Comparison of ENCODE assay signal across 16 cellular contexts in genomic region chr16:72468582-72468981, GRCh38.
DNase-seq lines count a peak whose midpoint lies in the region; ATAC-seq, FAIRE-seq and TF ChIP-seq lines count a peak whose summit lies in the region.
"Had no signal": no experiment of that assay in that cellular context is flagged by ENCODE, and none has a peak within 500 bp of the region (broad histone marks: within the 10 kb centered on the region; RNA-seq: fewer than 3 reads in every experiment).

No MANE protein-coding gene starts in this region.

- no peak for TF ChIP-seq POLR2A in K562 (conservative IDR thresholded peaks at IDR 0.05)

- BruUV-seq in K562 (replicated peaks; lab: Mats Ljungman, UMichigan) = no TSS peak

- H3K27me3 ChIP-seq in GM23248 (replicated peaks; ENCODE audit: insufficient read depth) (no peaks in the 10 kb centered on the region), K562 (ENCODE audit: control insufficient read depth in 2 of 2, insufficient read depth in 2 of 2, low read length in 2 of 2) (no peaks in the 10 kb centered on the region), aorta (ENCODE audit: control insufficient read depth in 1 of 2, insufficient read depth in 2 of 2, low read length in 1 of 2) (no peaks in the 10 kb centered on the region), psoas muscle (ENCODE audit: insufficient read depth in 3 of 3, low read length in 2 of 3) (no peaks in the 10 kb centered on the region)

- POLR2A ChIA-PET in K562 (lab: Yijun Ruan, JAX) = interaction anchor here (0.6 kb wide), 1 partner anchor 1469 kb away, joined by 3 read pairs; no protein-coding TSS in a partner anchor

- H3K36me3 ChIP-seq in GM23248 (ENCODE audit: low read depth) = no peaks in the 10 kb centered on the region
- H3K36me3 ChIP-seq in K562 (ENCODE audit: control insufficient read depth, insufficient read depth, low read length) = no peaks in the 10 kb centered on the region
- H3K36me3 ChIP-seq in aorta (ENCODE audit: control insufficient read depth in 1 of 2, insufficient read depth in 2 of 2, low read length in 1 of 2) = no peaks in the 10 kb centered on the region
- H3K36me3 ChIP-seq in psoas muscle (ENCODE audit: insufficient read depth in 1 of 2, low read depth in 1 of 2) = no peaks in the 10 kb centered on the region

- H3K9me1 ChIP-seq in K562 (ENCODE audit: control insufficient read depth, insufficient read depth, low read length) = no peaks in the 10 kb centered on the region

- H3K9ac ChIP-seq in GM23248 = no peak overlapping the region
- H3K9ac ChIP-seq in K562 (ENCODE audit: insufficient read depth in 1 of 2, low read depth in 2 of 2, low read length in 2 of 2) = no peak overlapping the region

- H4K20me1 ChIP-seq in GM23248 (ENCODE audit: insufficient read depth) (no peaks in the 10 kb centered on the region), K562 (replicated peaks; ENCODE audit: control insufficient read depth, insufficient read depth, low read length) (no peaks in the 10 kb centered on the region)

- H3K9me2 ChIP-seq in GM23248 (ENCODE audit: insufficient read depth) = no peaks in the 10 kb centered on the region

- H3K4me2 ChIP-seq in GM23248 (ENCODE audit: unreplicated experiment) (no peak overlapping the region), K562 (ENCODE audit: insufficient read depth, low read length) (no peak overlapping the region)

- no peaks in the 10 kb centered on the region for H3K9me3 ChIP-seq in GM23248 (ENCODE audit: low read depth)
- no peaks in the 10 kb centered on the region for H3K9me3 ChIP-seq in K562 (replicated peaks; ENCODE audit: control insufficient read depth, insufficient read depth, low read depth, low read length)
- no peaks in the 10 kb centered on the region for H3K9me3 ChIP-seq in aorta (ENCODE audit: control insufficient read depth, low read length)
- no peaks in the 10 kb centered on the region for H3K9me3 ChIP-seq in psoas muscle

- no peak for FAIRE-seq in K562 (lab: Jason Lieb, UNC)
- FAIRE-seq: H54 had no signal

- no peak for ATAC-seq in K562
- ATAC-seq in GM21529 (IDR thresholded peaks at IDR 0.05; ENCODE audit: unreplicated experiment) = no peak
- ATAC-seq in aorta (ENCODE audit: low FRiP score) = no peak
- ATAC-seq in psoas muscle = no peak

- H2AFZ ChIP-seq in GM23248 (no peak overlapping the region), K562 (ENCODE audit: low read depth, low read length) (no peak overlapping the region)

- CTCF ChIA-PET in K562 (lab: Yijun Ruan, JAX; ENCODE audit: low intra/inter-chr PET ratio) = interaction anchor here (0.7 to 2.2 kb wide), 3 partner anchors 69 to 730 kb away, joined by 3 to 7 read pairs (median 4); no protein-coding TSS in a partner anchor

- intact Hi-C loops in K562 (cut with micrococcal nuclease) = loop anchor here (5.0 kb wide), 2 partner anchors 226 to 341 kb away; no protein-coding TSS in a partner anchor
- intact Hi-C loops in aorta (cut with DNase I) = loop anchor here (5.0 to 10.0 kb wide), 3 partner anchors 226 to 346 kb away; no protein-coding TSS in a partner anchor
- intact Hi-C loops in psoas muscle (cut with DNase I) = no loop called here

- DNase-seq in GM23248 (peak; percentile 33), NCI-H69 (lab: John Stamatoyannopoulos, UW) (peak; percentile 0), K562 (ENCODE audit: extremely low read depth in 1 of 4, low spot score in 3 of 4) (peak in 2 of 4 experiments; percentile 4 to 11), foreskin fibroblast (peak; percentile 18 to 30), aorta (no peak), psoas muscle (no peak)
- DNase-seq in activated effector memory CD4-positive, alpha-beta T cell treated with Interleukin-2 at 50 U/mL for 16 hours = no peak
- DNase-seq: CD4-positive, CD25-positive, alpha-beta regulatory T cell; Kasumi-1; MV-4-11; NCI-H1417 treated with DMSO at 0.1 percent for 48 hours; NCI-H2029; NCI-H510A; SIG-M5 had no signal

- in situ Hi-C loops in GM23248 (cut with MboI) = loop anchor here (5.0 to 10.0 kb wide), 2 partner anchors 221 to 344 kb away; no protein-coding TSS in a partner anchor
- in situ Hi-C loops in K562 (cut with MboI) = no loop called here

- no peak for TF ChIP-seq CTCF in K562 (IDR thresholded peaks at IDR 0.05 in 2 of 3, conservative IDR thresholded peaks at IDR 0.05 in 1 of 3; ENCODE audit: insufficient read depth in 2 of 3, low read depth in 1 of 3, low read length in 3 of 3)
- TF ChIP-seq CTCF in foreskin fibroblast (IDR thresholded peaks at IDR 0.05; ENCODE audit: low read depth, low read length) = no peak
- TF ChIP-seq CTCF in psoas muscle (IDR thresholded peaks at IDR 0.05) = no peak

- H3K4me1 ChIP-seq in GM23248 (ENCODE audit: insufficient read depth) (peaks cover 21% of the 10 kb centered on the region), K562 (replicated peaks in 1 of 2; ENCODE audit: control insufficient read depth in 2 of 2, insufficient read depth in 2 of 2, low read length in 2 of 2) (no peaks in the 10 kb centered on the region), aorta (ENCODE audit: control insufficient read depth in 1 of 2, insufficient read depth in 2 of 2, low read length in 2 of 2) (no peaks in the 10 kb centered on the region), psoas muscle (no peaks in the 10 kb centered on the region)

- TF ChIP-seq EP300 in K562 (IDR thresholded peaks at IDR 0.05; ENCODE audit: low read length) = no peak

- H3K79me2 ChIP-seq in GM23248 (ENCODE audit: insufficient read depth) = no peaks in the 10 kb centered on the region
- H3K79me2 ChIP-seq in K562 (ENCODE audit: control insufficient read depth, insufficient read depth, low read length) = no peaks in the 10 kb centered on the region

- no peak overlapping the region for H3K27ac ChIP-seq in GM23248
- H3K27ac ChIP-seq in K562 (ENCODE audit: extremely low read depth, low read depth, low read length) = no peak overlapping the region
- no peak overlapping the region for H3K27ac ChIP-seq in aorta (ENCODE audit: low read depth in 1 of 2, low read length in 2 of 2)
- H3K27ac ChIP-seq in psoas muscle = no peak overlapping the region

- H3K4me3 ChIP-seq in GM23248 (no peak overlapping the region), K562 (no peak overlapping the region), foreskin fibroblast (ENCODE audit: low read depth in 1 of 2, low read length in 2 of 2) (no peak overlapping the region), aorta (ENCODE audit: low read length in 2 of 2) (no peak overlapping the region), psoas muscle (no peak overlapping the region)

- H3F3A ChIP-seq in GM23248 (ENCODE audit: insufficient read depth) = peaks cover under 1% of the 10 kb centered on the region; the same call in 1 of the 2 replicates

- no peak for TF ChIP-seq RAD21 in K562 (CRISPR knock-in tag; conservative IDR thresholded peaks at IDR 0.05 in 1 of 2, IDR thresholded peaks at IDR 0.05 in 1 of 2)

TF ChIP-seq in K562, 482 proteins besides CTCF, POLR2A, EP300 and RAD21 (continues in another document):
- TF ChIP-seq JUND (IDR thresholded peaks at IDR 0.05; ENCODE audit: borderline replicate concordance, low read depth, low read length) (peak; percentile 48; the same call in 1 of the 2 replicates), JUND (tag; IDR thresholded peaks at IDR 0.05; ENCODE audit: borderline replicate concordance, low read depth, low read length) (peak; percentile 63; the same call in 1 of the 3 replicates), STAT6 (CRISPR knock-in tag; IDR thresholded peaks at IDR 0.05) (no peak), FOSL1 (tag; conservative IDR thresholded peaks at IDR 0.05) (peak; percentile 64), KLF10 (CRISPR knock-in tag; IDR thresholded peaks at IDR 0.05) (no peak), BRCA1 (IDR thresholded peaks at IDR 0.05) (no peak), BRCA1 (CRISPR knock-in tag; IDR thresholded peaks at IDR 0.05) (no peak), RCOR1 (IDR thresholded peaks at IDR 0.05; ENCODE audit: borderline replicate concordance in 1 of 2, low read depth in 2 of 2, low read length in 2 of 2) (0 out of 4 replicates have a peak, but pooled peaks of 1 of the 2 experiments have one; percentile 35), PBX2 (CRISPR knock-in tag; IDR thresholded peaks at IDR 0.05; ENCODE audit: low read depth) (no peak), PBX2 (tag; conservative IDR thresholded peaks at IDR 0.05; ENCODE audit: low read depth) (0 out of 2 replicates have a peak, but pooled peaks have one; percentile 12)

Comparison
In these comparisons a context has a peak if more than half of its experiments do, and no peak if none do; other contexts are left out.
1. DNase-seq: peak in GM23248 (single experiment), NCI-H69 (single experiment) and foreskin fibroblast (2 of 2); none in aorta (0 of 2), psoas muscle (0 of 2) and activated effector memory CD4-positive, alpha-beta T cell treated with Interleukin-2 at 50 U/mL for 16 hours (single experiment).
2. intact Hi-C loops: an anchor here in K562 (5.0 kb wide) and aorta (5.0 to 10.0 kb wide); none called in psoas muscle.